18 cellular contexts compared by ENCODE assay signal in genomic region chr10:123889821-123890220, GRCh38. TPM values are rescaled to one million over a fixed set of nuclear protein-coding genes. Genes with fewer than 3 reads are reported as not detected.
"Had no signal": no experiment of that assay in that cellular context is flagged by ENCODE, and none has a peak within 500 bp of the region (broad histone marks: within the 10 kb centered on the region; RNA-seq: fewer than 3 reads in every experiment).

No MANE protein-coding gene starts in this region.

- H3K36me3 ChIP-seq: heart left ventricle, neural progenitor cell, pancreas, upper lobe of left lung had no signal

- H3K4me3 ChIP-seq: body of pancreas, neural progenitor cell, SK-N-MC, upper lobe of left lung had no signal

- H3K27ac ChIP-seq: body of pancreas, neural progenitor cell, pancreas, SK-N-MC, upper lobe of left lung, VCaP had no signal

- DNase-seq: activated CD4-positive, alpha-beta T cell treated with anti-CD3 and anti-CD28 coated beads for 4 hours; activated CD8-positive, alpha-beta memory T cell treated with anti-CD3 and anti-CD28 coated beads, Interleukin-2, amount 50 U/mL, for 48 hours; activated CD8-positive, alpha-beta T cell treated with anti-CD3 and anti-CD28 coated beads, Interleukin-2, amount 10 ng/mL, durations not matched to agents 7 days and 5 days; activated naive CD4-positive, alpha-beta T cell treated with anti-CD3 and anti-CD28 coated beads for 36 hours; body of pancreas; dermis blood vessel endothelial cell; foreskin melanocyte; heart left ventricle; pancreas; small intestine; T-helper 1 cell had no signal

- H3K4me1 ChIP-seq: body of pancreas, pancreas had no signal

- H3K27me3 ChIP-seq: body of pancreas, pancreas had no signal

- H3K9me3 ChIP-seq: body of pancreas, heart left ventricle, pancreas, upper lobe of left lung had no signal

- H3K9ac ChIP-seq: neural progenitor cell had no signal

- ATAC-seq: activated CD8-positive, alpha-beta T cell treated with anti-CD3 and anti-CD28 coated beads, Interleukin-2, amount 10 ng/mL, durations not matched to agents 7 days and 5 days; body of pancreas; left lobe of liver; pancreas; stimulated activated effector memory CD8-positive, alpha-beta T cell treated with anti-CD3 and anti-CD28 coated beads, Interleukin-12 subunit alpha, Interleukin-12 subunit beta, amount 100 ng/mL, for 72 hours had no signal

RNA-seq across cellular contexts. Expression of gene CPXM2, which starts 1.8 kb away (rescaled TPM):
- total RNA-seq: activated CD8-positive, alpha-beta T cell treated with anti-CD3 and anti-CD28 coated beads, Interleukin-2, amount 10 ng/mL, durations not matched to agents 7 days and 5 days; activated naive CD4-positive, alpha-beta T cell treated with anti-CD3 and anti-CD28 coated beads for 36 hours; myocyte had no signal
